In the genomic region with DNA sequence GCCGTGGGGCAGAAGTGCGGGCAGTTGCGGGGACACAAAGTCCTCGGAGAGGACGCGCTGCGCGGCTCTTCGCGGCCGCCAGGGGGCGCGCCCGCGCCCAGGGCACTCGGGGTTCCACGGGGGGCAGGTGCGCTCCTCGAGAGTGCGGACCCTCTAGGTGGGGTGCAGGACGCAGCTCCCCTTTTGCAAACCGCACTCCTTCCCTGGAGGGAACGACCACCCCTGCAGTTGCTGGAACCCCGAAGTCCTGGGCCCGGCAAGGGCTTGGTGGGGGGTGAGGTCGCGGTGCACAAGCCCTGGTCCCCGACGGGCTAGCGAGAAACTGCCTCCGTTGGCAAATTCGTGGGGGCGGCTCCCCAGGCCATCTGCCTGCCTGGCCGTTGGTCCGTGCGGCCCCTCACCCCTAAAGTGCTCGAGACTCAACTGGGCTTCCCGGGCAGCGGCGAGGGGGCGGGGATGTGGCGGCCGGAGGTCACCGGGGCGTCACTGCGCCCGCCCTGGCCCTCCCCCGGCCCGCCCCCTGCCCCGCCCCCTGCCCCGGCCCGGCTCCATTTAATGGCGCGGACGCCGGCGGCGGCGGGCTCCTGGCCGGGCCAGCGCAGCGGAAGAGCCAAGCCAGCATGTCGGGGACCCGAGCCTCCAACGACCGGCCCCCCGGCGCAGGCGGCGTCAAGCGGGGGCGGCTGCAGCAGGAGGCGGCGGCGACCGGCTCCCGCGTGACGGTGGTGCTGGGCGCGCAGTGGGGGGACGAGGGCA, we compare ENCODE assay signal across 8 cellular contexts. TPM values are rescaled to one million over a fixed set of nuclear protein-coding genes. Genes with fewer than 3 reads are reported as not detected.
DNase-seq lines count a peak whose midpoint lies in the region; FAIRE-seq and TF ChIP-seq lines count a peak whose summit lies in the region.

A gene (plus strand): TSS at position 579 of the 756 bp plus-strand sequence. CDS start 42 bp downstream, at position 621.

- peak within 1 kb of the TSS; percentile 84 for H2AFZ ChIP-seq in Loucy (ENCODE audit: low read length)

- peak within 1 kb of the TSS; percentile 68; the same call in 1 of the 2 replicates for H3K9ac ChIP-seq in BLaER1
- peak within 1 kb of the TSS; percentile 69 for H3K9ac ChIP-seq in Loucy (ENCODE audit: low read depth, low read length, poor library complexity, severe bottlenecking)

- intact Hi-C loops in lower leg skin (cut with DNase I; ENCODE audit: low total_unique reads) = no loop called here

- DNase-seq in GM19239 (ENCODE audit: insufficient read length, low spot score) (peak; percentile 96), coronary artery (ENCODE audit: low spot score) (no peak), lower leg skin (ENCODE audit: low spot score in 2 of 2) (no peak), cortex of kidney (lab: John Stamatoyannopoulos, UW) (no peak)
- DNase-seq in activated CD4-positive, alpha-beta T cell treated with anti-CD3 and anti-CD28 coated beads for 1 hour = peak; percentile 40
- DNase-seq in stimulated activated CD4-positive, alpha-beta T cell treated with anti-CD3 and anti-CD28 coated beads, TNF-alpha, amount 100 ng/mL, for 48 hours (ENCODE audit: low read depth in 3 of 3) = peak in 2 of 3 donors; percentile 16 to 48

- H3K27me3 ChIP-seq in BLaER1 = no peaks in the 10 kb centered on the region
- no peaks in the 10 kb centered on the region for H3K27me3 ChIP-seq in Loucy (ENCODE audit: insufficient read depth, low read length, poor library complexity, severe bottlenecking)

- peaks cover 63% of the 10 kb centered on the region for H3K4me1 ChIP-seq in BLaER1
- H3K4me1 ChIP-seq in Loucy (ENCODE audit: insufficient read depth, low read length, poor library complexity, severe bottlenecking) = peaks cover 6% of the 10 kb centered on the region

- H3K4me3 ChIP-seq in BLaER1 (peak within 1 kb of the TSS; percentile 70), Loucy (ENCODE audit: low read length, poor library complexity, severe bottlenecking) (peak within 1 kb of the TSS; percentile 81), coronary artery (peak within 1 kb of the TSS; percentile 75), lower leg skin (ENCODE audit: low read depth, poor library complexity, severe bottlenecking) (peak within 1 kb of the TSS; percentile 51)

- H3K36me3 ChIP-seq in BLaER1 (peaks cover 24% of the 10 kb centered on the region), Loucy (ENCODE audit: insufficient read depth, low read length) (no peaks in the 10 kb centered on the region)

- peak within 1 kb of the TSS; percentile 95 for H3K4me2 ChIP-seq in BLaER1
- peak within 1 kb of the TSS; percentile 85 for H3K4me2 ChIP-seq in Loucy (ENCODE audit: low read depth, low read length, poor library complexity, severe bottlenecking)

- H3K9me3 ChIP-seq in BLaER1 = no peaks in the 10 kb centered on the region
- H3K9me3 ChIP-seq in Loucy (ENCODE audit: insufficient read depth, low read depth, low read length) = no peaks in the 10 kb centered on the region

- peak; percentile 70 for TF ChIP-seq CTCF in Loucy (conservative IDR thresholded peaks at IDR 0.05; ENCODE audit: low read length)
- TF ChIP-seq CTCF in coronary artery (IDR thresholded peaks at IDR 0.05) = peak; percentile 57
- no peak for TF ChIP-seq CTCF in lower leg skin (IDR thresholded peaks at IDR 0.05)

- TF ChIP-seq POLR2A in lower leg skin (IDR thresholded peaks at IDR 0.05) = no peak

- H3K9me2 ChIP-seq in Loucy (replicated peaks; ENCODE audit: low read depth, low read length) = no peaks in the 10 kb centered on the region

- H3K79me2 ChIP-seq in Loucy (ENCODE audit: insufficient read depth, low read length) = no peaks in the 10 kb centered on the region

- WGBS in lower leg skin, 2 donors = 0 to 2% methylated on average over 9 to 34 of the region's 82 CpGs

- FAIRE-seq in GM19239 (lab: Jason Lieb, UNC) = no peak

- peaks cover 21% of the 10 kb centered on the region for H4K20me1 ChIP-seq in BLaER1
- no peaks in the 10 kb centered on the region for H4K20me1 ChIP-seq in Loucy (ENCODE audit: insufficient read depth, low read length, poor library complexity, severe bottlenecking)

- no peaks in the 10 kb centered on the region for H3F3A ChIP-seq in Loucy (ENCODE audit: low read depth)

- H3K27ac ChIP-seq in BLaER1 (peak within 1 kb of the TSS; percentile 65), coronary artery (peak within 1 kb of the TSS; percentile 73 to 89)

RNA-seq across cellular contexts. Expression of the gene that starts here (rescaled TPM):
- 1 to 10 TPM; 5.5 to 8.7 (median 7.2) TPM for total RNA-seq in lower leg skin

Comparison
In these comparisons a context has a peak if more than half of its experiments do, and no peak if none do; other contexts are left out.
1. DNase-seq: peak in GM19239 (single experiment), activated CD4-positive, alpha-beta T cell treated with anti-CD3 and anti-CD28 coated beads for 1 hour (single experiment) and stimulated activated CD4-positive, alpha-beta T cell treated with anti-CD3 and anti-CD28 coated beads, TNF-alpha, amount 100 ng/mL, for 48 hours (2 of 3); none in coronary artery (single experiment), lower leg skin (0 of 2) and cortex of kidney (single experiment).
2. CTCF ChIP-seq: peak in Loucy (single experiment) and coronary artery (single experiment); none in lower leg skin (0 of 3).
3. Peak in every context shown above with its lines, with median percentiles within 50 percentile points of each other: H3K4me3 ChIP-seq.